Comparison of ENCODE assay signal across 8 cellular contexts in the genomic region with DNA sequence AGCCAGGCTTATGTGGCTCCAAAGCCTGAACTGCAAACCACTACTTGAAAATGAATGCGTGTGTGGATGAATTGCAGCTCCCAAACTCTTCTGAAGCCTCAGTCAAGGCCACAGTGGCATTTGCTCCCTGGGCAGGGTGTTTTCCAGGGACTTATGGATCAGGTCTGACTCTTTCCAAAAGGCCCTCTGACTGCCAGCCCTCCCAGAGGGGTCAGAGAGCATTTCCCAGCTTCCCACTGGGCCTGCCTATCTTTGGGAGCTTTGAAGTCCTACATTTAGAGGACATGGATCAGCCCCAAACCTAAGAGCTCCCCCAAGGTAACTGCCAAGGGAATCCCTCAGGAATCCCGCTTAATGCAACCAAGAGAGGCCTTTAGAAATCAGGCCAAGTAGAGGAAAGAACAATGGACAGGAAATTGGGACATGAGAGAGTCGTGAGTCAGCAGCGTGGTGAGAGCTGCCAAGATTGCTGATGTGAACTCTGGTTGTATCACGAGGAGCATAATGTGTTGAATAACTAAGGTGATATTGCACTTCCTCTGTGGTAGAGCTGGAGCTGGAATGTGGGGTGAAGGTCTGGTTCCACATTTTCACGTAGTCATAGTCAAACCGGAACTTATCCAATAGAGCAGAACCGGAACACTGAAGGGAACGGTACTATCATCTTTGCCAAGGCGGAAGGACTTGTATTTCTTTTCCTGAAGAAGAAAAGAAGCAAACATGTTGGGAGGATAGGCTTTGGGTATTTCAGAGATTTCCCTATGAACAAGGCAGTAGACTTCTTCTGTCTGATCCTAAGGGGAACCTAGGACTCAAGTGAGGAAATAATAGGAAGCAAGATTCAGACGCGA.
DNase-seq lines count a peak whose midpoint lies in the region; ATAC-seq and TF ChIP-seq lines count a peak whose summit lies in the region.

No MANE protein-coding gene starts in this region.

- TF ChIP-seq CTCF in psoas muscle (IDR thresholded peaks at IDR 0.05): no peak

- H3K9me3 Mint-ChIP-seq in effector memory CD8-positive, alpha-beta T cell: no peaks in the 10 kb centered on the region

- DNase-seq in Caki2 (ENCODE audit: low read depth): peak; percentile 74
- peak; percentile 67 for DNase-seq in KBM-7
- peak; percentile 40 for DNase-seq in UCSD-AML1 (lab: John Stamatoyannopoulos, UW; ENCODE audit: unreplicated experiment)
- peak; percentile 86 for DNase-seq in Right ventricle myocardium inferior (ENCODE audit: missing footprints)
- DNase-seq in psoas muscle: peak; percentile 83 to 87
- no peak for DNase-seq in activated CD4-positive, alpha-beta T cell treated with anti-CD3 and anti-CD28 coated beads for 1 hour
- no peak for DNase-seq in effector memory CD8-positive, alpha-beta T cell

- H3K27ac Mint-ChIP-seq in effector memory CD8-positive, alpha-beta T cell: no peak overlapping the region

- intact Hi-C loops in Right ventricle myocardium inferior (cut with DNase I): loop anchor here (5.0 kb wide), 1 partner anchor 66 kb away; no protein-coding TSS in a partner anchor
- intact Hi-C loops in psoas muscle (cut with DNase I): loop anchor here in 1 of 2 donors (5.0 kb wide), 1 partner anchor 66 kb away; no protein-coding TSS in a partner anchor

- 47 to 53% (median 47%) methylated on average over 12 of the region's 12 CpGs for WGBS in psoas muscle, 3 donors

- H3K27me3 Mint-ChIP-seq in effector memory CD8-positive, alpha-beta T cell: no peaks in the 10 kb centered on the region

- H3K4me1 Mint-ChIP-seq in effector memory CD8-positive, alpha-beta T cell (ENCODE audit: low read depth in 2 of 2): peaks cover 30 to 44% of the 10 kb centered on the region in 2 donors

- in situ Hi-C loops in Caki2 (cut with HindIII; ENCODE audit: low pct_unique_long_range_greater_than_20kb, low sequenced_read_pairs): no loop called here
- in situ Hi-C loops in KBM-7 (cut with MboI; ENCODE audit: low pct_unique_long_range_greater_than_20kb, low sequenced_read_pairs): no loop called here

- peak overlapping the region; percentile 88 for H3K27ac ChIP-seq in psoas muscle

- ATAC-seq in Right ventricle myocardium inferior (peak; percentile 49), psoas muscle (peak; percentile 64 to 84 (median 69)), GM21619 (IDR thresholded peaks at IDR 0.05; ENCODE audit: unreplicated experiment) (no peak)
- no peak for ATAC-seq in effector memory CD8-positive, alpha-beta T cell (replicated peaks)

- no peaks in the 10 kb centered on the region for H3K27me3 ChIP-seq in psoas muscle (ENCODE audit: insufficient read depth in 3 of 3, low read length in 2 of 3)

- no peak overlapping the region for H3K4me3 Mint-ChIP-seq in effector memory CD8-positive, alpha-beta T cell

- H3K9me3 ChIP-seq in psoas muscle: no peaks in the 10 kb centered on the region

- H3K36me3 ChIP-seq in psoas muscle (ENCODE audit: insufficient read depth in 1 of 2, low read depth in 1 of 2): no peaks in the 10 kb centered on the region

- peaks cover 4% of the 10 kb centered on the region for H3K36me3 Mint-ChIP-seq in effector memory CD8-positive, alpha-beta T cell (ENCODE audit: insufficient read depth)

- H3K4me1 ChIP-seq in psoas muscle: peaks cover 64% of the 10 kb centered on the region

- no peak overlapping the region for H3K4me3 ChIP-seq in psoas muscle

Comparison
In these comparisons a context has a peak if more than half of its experiments do, and no peak if none do; other contexts are left out.
1. DNase-seq: peak in Caki2 (single experiment), KBM-7 (single experiment), UCSD-AML1 (single experiment), Right ventricle myocardium inferior (single experiment) and psoas muscle (2 of 2); none in activated CD4-positive, alpha-beta T cell treated with anti-CD3 and anti-CD28 coated beads for 1 hour (single experiment) and effector memory CD8-positive, alpha-beta T cell (0 of 3).
2. ATAC-seq: peak in Right ventricle myocardium inferior (single experiment) and psoas muscle (4 of 4); none in GM21619 (single experiment) and effector memory CD8-positive, alpha-beta T cell (single experiment).